Comparison of ENCODE assay signal across 20 cellular contexts in the genomic region with DNA sequence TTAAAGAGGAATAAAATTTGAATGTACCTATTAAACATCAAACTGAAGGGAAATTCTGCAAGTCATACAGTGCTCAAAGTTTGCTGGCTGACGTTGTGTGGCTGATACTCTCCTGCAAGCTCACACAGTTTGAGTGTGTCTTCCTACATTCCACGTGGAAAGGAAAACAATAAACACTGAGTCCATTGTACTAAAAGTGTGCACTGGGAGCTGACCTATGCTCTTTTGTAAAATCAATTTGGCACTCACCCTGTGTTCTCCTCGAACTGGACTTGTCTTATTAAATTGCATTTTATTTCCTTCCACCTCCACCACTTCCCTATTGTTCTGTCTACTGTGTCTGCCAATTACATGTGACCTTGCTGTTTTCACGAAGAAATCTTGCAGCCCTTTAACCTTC.
A peak's percentile ranks its signal among the peaks of the same experiment; 100 is the strongest.
DNase-seq lines count a peak whose midpoint lies in the region; ATAC-seq, FAIRE-seq and TF ChIP-seq lines count a peak whose summit lies in the region.
"Had no signal": no experiment of that assay in that cellular context is flagged by ENCODE, and none has a peak within 500 bp of the region (broad histone marks: within the 10 kb centered on the region; RNA-seq: fewer than 3 reads in every experiment).

No MANE protein-coding gene starts in this region.

- no peaks in the 10 kb centered on the region for H3K79me2 ChIP-seq in mammary epithelial cell (ENCODE audit: insufficient read depth, low read length)

- no peaks in the 10 kb centered on the region for H3K4me1 ChIP-seq in mammary epithelial cell (ENCODE audit: insufficient read depth, low read length)
- H3K4me1 ChIP-seq in mucosa of descending colon (ENCODE audit: low read depth), result no peaks in the 10 kb centered on the region
- H3K4me1 ChIP-seq in endodermal cell (ENCODE audit: control insufficient read depth, insufficient read depth, low read length), result peaks cover 2% of the 10 kb centered on the region
- H3K4me1 ChIP-seq: Caco-2 had no signal

- H3K4me1 Mint-ChIP-seq in MCF 10A (ENCODE audit: insufficient read depth, unreplicated experiment) (no peaks in the 10 kb centered on the region), endodermal cell (no peaks in the 10 kb centered on the region)

- H3K9ac ChIP-seq in mammary epithelial cell (ENCODE audit: insufficient read depth, low read length), result no peak overlapping the region
- H3K9ac ChIP-seq in endodermal cell (ENCODE audit: extremely low read depth, low read length, poor library complexity, severe bottlenecking), result no peak overlapping the region

- H3K4me2 ChIP-seq in mammary epithelial cell (ENCODE audit: insufficient read depth, low read depth, low read length), result no peak overlapping the region

- H3K36me3 ChIP-seq in mammary epithelial cell (ENCODE audit: insufficient read depth, low read length), result no peaks in the 10 kb centered on the region
- H3K36me3 ChIP-seq in mucosa of descending colon (ENCODE audit: low read depth), result no peaks in the 10 kb centered on the region
- no peaks in the 10 kb centered on the region for H3K36me3 ChIP-seq in endodermal cell (ENCODE audit: control insufficient read depth, insufficient read depth, low read length)

- BruUV-seq in mammary epithelial cell (replicated peaks; lab: Mats Ljungman, UMichigan) (no TSS peak), MCF 10A (replicated peaks; lab: Mats Ljungman, UMichigan) (no TSS peak)

- FAIRE-seq in urothelium cell line (lab: Jason Lieb, UNC), result no peak
- FAIRE-seq: GM12892, GM18507 had no signal

- H3K4me3 ChIP-seq in mammary epithelial cell (replicated peaks in 1 of 3; ENCODE audit: insufficient read depth in 1 of 3, low read depth in 2 of 3, low read length in 3 of 3), result no peak overlapping the region
- no peak overlapping the region for H3K4me3 ChIP-seq in mucosa of descending colon
- no peak overlapping the region for H3K4me3 ChIP-seq in endodermal cell (ENCODE audit: low read length)
- H3K4me3 ChIP-seq: SK-N-MC had no signal

- POLR2A ChIA-PET in MCF 10A (lab: Yijun Ruan, JAX), result no interaction called here

- in situ Hi-C loops in mammary epithelial cell (cut with MboI; ENCODE audit: low sequenced_read_pairs in 2 of 2), result no loop called here

- H3K9me3 ChIP-seq in mammary epithelial cell (replicated peaks; ENCODE audit: insufficient read depth, low read length) (no peaks in the 10 kb centered on the region), mucosa of descending colon (no peaks in the 10 kb centered on the region), endodermal cell (ENCODE audit: control insufficient read depth, low read length) (peaks cover 7% of the 10 kb centered on the region)
- H3K9me3 ChIP-seq: Caco-2 had no signal

- H3K27ac Mint-ChIP-seq in MCF 10A (ENCODE audit: low read depth, unreplicated experiment), result no peak overlapping the region
- H3K27ac Mint-ChIP-seq in endodermal cell, result no peak overlapping the region
- H3K27ac Mint-ChIP-seq: CD4-positive, alpha-beta T cell had no signal

- H3K9me3 Mint-ChIP-seq in MCF 10A (ENCODE audit: unreplicated experiment) (no peaks in the 10 kb centered on the region), endodermal cell (no peaks in the 10 kb centered on the region)

- H3K36me3 Mint-ChIP-seq in MCF 10A (ENCODE audit: insufficient read depth, unreplicated experiment) (no peaks in the 10 kb centered on the region), endodermal cell (ENCODE audit: low read depth) (no peaks in the 10 kb centered on the region)

- TF ChIP-seq CTCF in mammary epithelial cell (conservative IDR thresholded peaks at IDR 0.05 in 1 of 2, IDR thresholded peaks at IDR 0.05 in 1 of 2; ENCODE audit: extremely low read depth in 1 of 2, insufficient read depth in 1 of 2, low read depth in 1 of 2, low read length in 2 of 2), result no peak
- TF ChIP-seq CTCF in MCF 10A (IDR thresholded peaks at IDR 0.05; ENCODE audit: unreplicated experiment), result no peak
- TF ChIP-seq CTCF in mucosa of descending colon (IDR thresholded peaks at IDR 0.05), result no peak
- no peak for TF ChIP-seq CTCF in endodermal cell (conservative IDR thresholded peaks at IDR 0.05)

- CTCF ChIA-PET in mammary epithelial cell (lab: Charles Lee; ENCODE audit: low non-redundant PET) (no interaction called here), MCF 10A (lab: Yijun Ruan, JAX) (no interaction called here)

- no peak overlapping the region for H2AFZ ChIP-seq in mammary epithelial cell (ENCODE audit: low read depth, low read length)

- intact Hi-C loops in mammary epithelial cell (cut with micrococcal nuclease) (no loop called here), MCF 10A (cut with micrococcal nuclease) (no loop called here), mucosa of descending colon (cut with DNase I, micrococcal nuclease) (no loop called here)

- no peaks in the 10 kb centered on the region for H3K27me3 ChIP-seq in mammary epithelial cell (ENCODE audit: insufficient read depth, low read length)
- H3K27me3 ChIP-seq in endodermal cell (ENCODE audit: control insufficient read depth, insufficient read depth, low read length, poor library complexity, severe bottlenecking), result no peaks in the 10 kb centered on the region

- peaks cover 22% of the 10 kb centered on the region for H3K27me3 Mint-ChIP-seq in MCF 10A (ENCODE audit: insufficient read depth, unreplicated experiment)
- no peaks in the 10 kb centered on the region for H3K27me3 Mint-ChIP-seq in endodermal cell (ENCODE audit: insufficient read depth)
- H3K27me3 Mint-ChIP-seq: CD4-positive, alpha-beta T cell had no signal

- H3K27ac ChIP-seq in mammary epithelial cell (ENCODE audit: insufficient read depth, low read depth, low read length) (no peak overlapping the region), endodermal cell (ENCODE audit: low read depth, low read length) (no peak overlapping the region)
- H3K27ac ChIP-seq: SK-N-MC had no signal

- DNase-seq in mammary epithelial cell (peak; percentile 21), MCF 10A (ENCODE audit: unreplicated experiment) (no peak), dermis microvascular lymphatic vessel endothelial cell (ENCODE audit: low read depth in 2 of 2) (peak; percentile 20 to 72), mucosa of descending colon (no peak), urothelium cell line (ENCODE audit: low spot score) (peak; percentile 4), endodermal cell (no peak), medulla oblongata (ENCODE audit: extremely low spot score) (no peak)
- DNase-seq: Caco-2; CD4-positive, alpha-beta T cell; DMS53; KG1; NCI-H1417 treated with DMSO at 0.1 percent for 48 hours; NCI-H187 treated with DMSO at 0.1 percent for 48 hours; NCI-H345; NCI-H526; Right ventricle myocardium superior had no signal

- ATAC-seq in mucosa of descending colon, result peak; percentile 24
- no peak for ATAC-seq in GM19455 (IDR thresholded peaks at IDR 0.05; ENCODE audit: unreplicated experiment)

- dilution Hi-C loops in mammary epithelial cell (cut with HindIII; ENCODE audit: low sequenced_read_pairs), result no loop called here

- H4K20me1 ChIP-seq in mammary epithelial cell (ENCODE audit: insufficient read depth, low read length), result no peaks in the 10 kb centered on the region

- H3K4me3 Mint-ChIP-seq in MCF 10A (ENCODE audit: unreplicated experiment) (no peak overlapping the region), endodermal cell (no peak overlapping the region)
- H3K4me3 Mint-ChIP-seq: CD4-positive, alpha-beta T cell had no signal

- WGBS in mammary epithelial cell (ENCODE audit: low coverage, missing lambda C conversion rate), result 2% methylated on average over 4 of the region's 4 CpGs
- WGBS in endodermal cell (ENCODE audit: insufficient coverage in 1 of 2, insufficient read length in 1 of 2), 2 experiments, result 77 to 84% methylated on average over 3 to 4 of the region's 4 CpGs

Comparison
In these comparisons a context has a peak if more than half of its experiments do, and no peak if none do; other contexts are left out.
1. DNase-seq: peak in mammary epithelial cell (single experiment), dermis microvascular lymphatic vessel endothelial cell (2 of 2) and urothelium cell line (single experiment); none in MCF 10A (single experiment), mucosa of descending colon (0 of 3), endodermal cell (single experiment) and medulla oblongata (single experiment).